1 cellular context compared by ENCODE assay signal in genomic region chr1:202348509-202349262, GRCh38.
A peak's percentile ranks its signal among the peaks of the same experiment; 100 is the strongest.
TF ChIP-seq lines count a peak whose summit lies in the region.

Gene PPP1R12B (plus strand): TSS chr1:202348699. CDS start chr1:202348852, 153 bp downstream.

TF ChIP-seq in K562, 482 proteins besides CTCF, POLR2A, EP300 and RAD21 (continued from another document and continues in another):
- TF ChIP-seq, protein P1, sequence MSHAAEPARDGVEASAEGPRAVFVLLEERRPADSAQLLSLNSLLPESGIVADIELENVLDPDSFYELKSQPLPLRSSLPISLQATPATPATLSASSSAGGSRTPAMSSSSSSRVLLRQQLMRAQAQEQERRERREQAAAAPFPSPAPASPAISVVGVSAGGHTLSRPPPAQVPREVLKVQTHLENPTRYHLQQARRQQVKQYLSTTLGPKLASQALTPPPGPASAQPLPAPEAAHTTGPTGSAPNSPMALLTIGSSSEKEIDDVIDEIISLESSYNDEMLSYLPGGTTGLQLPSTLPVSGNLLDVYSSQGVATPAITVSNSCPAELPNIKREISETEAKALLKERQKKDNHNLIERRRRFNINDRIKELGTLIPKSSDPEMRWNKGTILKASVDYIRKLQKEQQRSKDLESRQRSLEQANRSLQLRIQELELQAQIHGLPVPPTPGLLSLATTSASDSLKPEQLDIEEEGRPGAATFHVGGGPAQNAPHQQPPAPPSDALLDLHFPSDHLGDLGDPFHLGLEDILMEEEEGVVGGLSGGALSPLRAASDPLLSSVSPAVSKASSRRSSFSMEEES (CRISPR knock-in tag; IDR thresholded peaks at IDR 0.05): peak; percentile 67
- TF ChIP-seq FIP1L1 (IDR thresholded peaks at IDR 0.05; ENCODE audit: low read depth, low read length, poor library complexity, severe bottlenecking) (peak; percentile 56), PCBP1 (IDR thresholded peaks at IDR 0.05; ENCODE audit: low read depth, low read length, poor library complexity, severe bottlenecking) (peak; percentile 62), ERF (CRISPR knock-in tag; IDR thresholded peaks at IDR 0.05) (peak; percentile 78; the same call in 1 of the 2 replicates), ZNF12 (CRISPR knock-in tag; IDR thresholded peaks at IDR 0.05) (peak; percentile 84; the same call in 1 of the 2 replicates), HMGXB4 (CRISPR knock-in tag; IDR thresholded peaks at IDR 0.05) (peak; percentile 68; the same call in 1 of the 2 replicates), USF2 (CRISPR knock-in tag; IDR thresholded peaks at IDR 0.05) (peak; percentile 86), MCM2 (IDR thresholded peaks at IDR 0.05; ENCODE audit: low read depth) (no peak), HSF4 (CRISPR knock-in tag; IDR thresholded peaks at IDR 0.05; ENCODE audit: borderline replicate concordance) (no peak), TCF7 (IDR thresholded peaks at IDR 0.05; ENCODE audit: borderline replicate concordance) (peak; percentile 80; the same call in 1 of the 2 replicates), NR1H2 (CRISPR knock-in tag; IDR thresholded peaks at IDR 0.05) (0 out of 2 replicates have a peak, but pooled peaks have one; percentile 56), CGGBP1 (CRISPR knock-in tag; IDR thresholded peaks at IDR 0.05) (no peak), POU5F1 (IDR thresholded peaks at IDR 0.05; ENCODE audit: borderline replicate concordance, low read depth, low read length, partially characterized antibody) (peak; percentile 87), ZBTB26 (CRISPR knock-in tag; IDR thresholded peaks at IDR 0.05) (no peak), RCOR1 (IDR thresholded peaks at IDR 0.05; ENCODE audit: borderline replicate concordance in 1 of 2, low read depth in 2 of 2, low read length in 2 of 2) (peak in 1 of 2 experiments; percentile 24; a peak in 1 of 4 replicates), TAF7 (tag; IDR thresholded peaks at IDR 0.05) (peak; percentile 93), RBM15 (IDR thresholded peaks at IDR 0.05; ENCODE audit: insufficient read depth, low read length) (no peak), ATF6 (CRISPR knock-in tag; IDR thresholded peaks at IDR 0.05) (peak; percentile 75; the same call in 1 of the 2 replicates), IFI16 (CRISPR knock-in tag; IDR thresholded peaks at IDR 0.05) (no peak), BACH1 (tag; IDR thresholded peaks at IDR 0.05) (peak; percentile 89; the same call in 1 of the 2 replicates), HNRNPLL (IDR thresholded peaks at IDR 0.05; ENCODE audit: low read depth, low read length, poor library complexity, severe bottlenecking) (peak; percentile 54), NFE2 (IDR thresholded peaks at IDR 0.05; ENCODE audit: low read depth) (no peak), GTF2A2 (tag; IDR thresholded peaks at IDR 0.05) (0 out of 2 replicates have a peak, but pooled peaks have one; percentile 41), RHOXF2B (CRISPR knock-in tag; conservative IDR thresholded peaks at IDR 0.05) (no peak), EGR1 (conservative IDR thresholded peaks at IDR 0.05) (peak; percentile 52), ZNF311 (CRISPR knock-in tag; IDR thresholded peaks at IDR 0.05) (peak; percentile 62; the same call in 1 of the 2 replicates), SP1 (CRISPR knock-in tag; IDR thresholded peaks at IDR 0.05) (peak; percentile 88; the same call in 1 of the 2 replicates), FOXK1 (CRISPR knock-in tag; IDR thresholded peaks at IDR 0.05; ENCODE audit: borderline replicate concordance) (peak; percentile 66; the same call in 1 of the 2 replicates), MAZ (CRISPR knock-in tag; conservative IDR thresholded peaks at IDR 0.05 in 1 of 2, IDR thresholded peaks at IDR 0.05 in 1 of 2) (peak; percentile 87 to 89), ARID2 (IDR thresholded peaks at IDR 0.05) (no peak), KDM5B (IDR thresholded peaks at IDR 0.05; ENCODE audit: insufficient replicate concordance, low read depth, low read length) (peak; percentile 86), HMGN3 (IDR thresholded peaks at IDR 0.05; ENCODE audit: borderline replicate concordance, extremely low read depth, insufficient read length, low read depth, low read length) (peak; percentile 61), BRD9 (IDR thresholded peaks at IDR 0.05; ENCODE audit: low read depth, partially characterized antibody) (no peak), MBD2 (IDR thresholded peaks at IDR 0.05; ENCODE audit: borderline replicate concordance, low read depth) (peak; percentile 96), ZNF24 (IDR thresholded peaks at IDR 0.05) (peak; percentile 7; the same call in 1 of the 2 replicates), ATF1 (CRISPR knock-in tag; IDR thresholded peaks at IDR 0.05) (peak; percentile 40; the same call in 1 of the 2 replicates), ATF1 (tag; IDR thresholded peaks at IDR 0.05) (peak; percentile 99), NCOA4 (IDR thresholded peaks at IDR 0.05; ENCODE audit: partially characterized antibody) (no peak), SIN3B (IDR thresholded peaks at IDR 0.05; ENCODE audit: low read depth) (peak; percentile 75)
- TF ChIP-seq, protein P2, sequence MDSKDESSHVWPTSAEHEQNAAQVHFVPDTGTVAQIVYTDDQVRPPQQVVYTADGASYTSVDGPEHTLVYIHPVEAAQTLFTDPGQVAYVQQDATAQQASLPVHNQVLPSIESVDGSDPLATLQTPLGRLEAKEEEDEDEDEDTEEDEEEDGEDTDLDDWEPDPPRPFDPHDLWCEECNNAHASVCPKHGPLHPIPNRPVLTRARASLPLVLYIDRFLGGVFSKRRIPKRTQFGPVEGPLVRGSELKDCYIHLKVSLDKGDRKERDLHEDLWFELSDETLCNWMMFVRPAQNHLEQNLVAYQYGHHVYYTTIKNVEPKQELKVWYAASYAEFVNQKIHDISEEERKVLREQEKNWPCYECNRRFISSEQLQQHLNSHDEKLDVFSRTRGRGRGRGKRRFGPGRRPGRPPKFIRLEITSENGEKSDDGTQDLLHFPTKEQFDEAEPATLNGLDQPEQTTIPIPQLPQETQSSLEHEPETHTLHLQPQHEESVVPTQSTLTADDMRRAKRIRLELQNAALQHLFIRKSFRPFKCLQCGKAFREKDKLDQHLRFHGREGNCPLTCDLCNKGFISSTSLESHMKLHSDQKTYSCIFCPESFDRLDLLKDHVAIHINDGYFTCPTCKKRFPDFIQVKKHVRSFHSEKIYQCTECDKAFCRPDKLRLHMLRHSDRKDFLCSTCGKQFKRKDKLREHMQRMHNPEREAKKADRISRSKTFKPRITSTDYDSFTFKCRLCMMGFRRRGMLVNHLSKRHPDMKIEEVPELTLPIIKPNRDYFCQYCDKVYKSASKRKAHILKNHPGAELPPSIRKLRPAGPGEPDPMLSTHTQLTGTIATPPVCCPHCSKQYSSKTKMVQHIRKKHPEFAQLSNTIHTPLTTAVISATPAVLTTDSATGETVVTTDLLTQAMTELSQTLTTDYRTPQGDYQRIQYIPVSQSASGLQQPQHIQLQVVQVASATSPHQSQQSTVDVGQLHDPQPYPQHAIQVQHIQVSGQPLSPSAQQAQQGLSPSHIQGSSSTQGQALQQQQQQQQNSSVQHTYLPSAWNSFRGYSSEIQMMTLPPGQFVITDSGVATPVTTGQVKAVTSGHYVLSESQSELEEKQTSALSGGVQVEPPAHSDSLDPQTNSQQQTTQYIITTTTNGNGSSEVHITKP (IDR thresholded peaks at IDR 0.05; ENCODE audit: partially characterized antibody): peak; percentile 16
- TF ChIP-seq, protein P3, sequence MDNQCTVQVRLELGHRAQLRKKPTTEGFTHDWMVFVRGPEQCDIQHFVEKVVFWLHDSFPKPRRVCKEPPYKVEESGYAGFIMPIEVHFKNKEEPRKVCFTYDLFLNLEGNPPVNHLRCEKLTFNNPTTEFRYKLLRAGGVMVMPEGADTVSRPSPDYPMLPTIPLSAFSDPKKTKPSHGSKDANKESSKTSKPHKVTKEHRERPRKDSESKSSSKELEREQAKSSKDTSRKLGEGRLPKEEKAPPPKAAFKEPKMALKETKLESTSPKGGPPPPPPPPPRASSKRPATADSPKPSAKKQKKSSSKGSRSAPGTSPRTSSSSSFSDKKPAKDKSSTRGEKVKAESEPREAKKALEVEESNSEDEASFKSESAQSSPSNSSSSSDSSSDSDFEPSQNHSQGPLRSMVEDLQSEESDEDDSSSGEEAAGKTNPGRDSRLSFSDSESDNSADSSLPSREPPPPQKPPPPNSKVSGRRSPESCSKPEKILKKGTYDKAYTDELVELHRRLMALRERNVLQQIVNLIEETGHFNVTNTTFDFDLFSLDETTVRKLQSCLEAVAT (IDR thresholded peaks at IDR 0.05): peak in 1 of 2 experiments; percentile 74; a peak in 1 of 4 replicates
- TF ChIP-seq, protein P4, sequence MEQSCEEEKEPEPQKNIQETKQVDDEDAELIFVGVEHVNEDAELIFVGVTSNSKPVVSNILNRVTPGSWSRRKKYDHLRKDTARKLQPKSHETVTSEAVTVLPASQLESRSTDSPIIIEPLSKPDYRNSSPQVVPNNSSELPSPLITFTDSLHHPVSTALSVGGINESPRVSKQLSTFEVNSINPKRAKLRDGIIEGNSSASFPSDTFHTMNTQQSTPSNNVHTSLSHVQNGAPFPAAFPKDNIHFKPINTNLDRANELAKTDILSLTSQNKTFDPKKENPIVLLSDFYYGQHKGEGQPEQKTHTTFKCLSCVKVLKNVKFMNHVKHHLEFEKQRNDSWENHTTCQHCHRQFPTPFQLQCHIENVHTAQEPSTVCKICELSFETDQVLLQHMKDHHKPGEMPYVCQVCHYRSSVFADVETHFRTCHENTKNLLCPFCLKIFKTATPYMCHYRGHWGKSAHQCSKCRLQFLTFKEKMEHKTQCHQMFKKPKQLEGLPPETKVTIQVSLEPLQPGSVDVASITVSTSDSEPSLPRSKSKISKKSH (CRISPR knock-in tag; IDR thresholded peaks at IDR 0.05): no peak
- TF ChIP-seq, protein P5, sequence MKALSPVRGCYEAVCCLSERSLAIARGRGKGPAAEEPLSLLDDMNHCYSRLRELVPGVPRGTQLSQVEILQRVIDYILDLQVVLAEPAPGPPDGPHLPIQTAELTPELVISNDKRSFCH (CRISPR knock-in tag; IDR thresholded peaks at IDR 0.05): no peak
- TF ChIP-seq, protein P5 (tag; IDR thresholded peaks at IDR 0.05): peak; percentile 81
- TF ChIP-seq, protein P6, sequence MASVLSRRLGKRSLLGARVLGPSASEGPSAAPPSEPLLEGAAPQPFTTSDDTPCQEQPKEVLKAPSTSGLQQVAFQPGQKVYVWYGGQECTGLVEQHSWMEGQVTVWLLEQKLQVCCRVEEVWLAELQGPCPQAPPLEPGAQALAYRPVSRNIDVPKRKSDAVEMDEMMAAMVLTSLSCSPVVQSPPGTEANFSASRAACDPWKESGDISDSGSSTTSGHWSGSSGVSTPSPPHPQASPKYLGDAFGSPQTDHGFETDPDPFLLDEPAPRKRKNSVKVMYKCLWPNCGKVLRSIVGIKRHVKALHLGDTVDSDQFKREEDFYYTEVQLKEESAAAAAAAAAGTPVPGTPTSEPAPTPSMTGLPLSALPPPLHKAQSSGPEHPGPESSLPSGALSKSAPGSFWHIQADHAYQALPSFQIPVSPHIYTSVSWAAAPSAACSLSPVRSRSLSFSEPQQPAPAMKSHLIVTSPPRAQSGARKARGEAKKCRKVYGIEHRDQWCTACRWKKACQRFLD (CRISPR knock-in tag; IDR thresholded peaks at IDR 0.05): peak; percentile 95
